In the genomic region with DNA sequence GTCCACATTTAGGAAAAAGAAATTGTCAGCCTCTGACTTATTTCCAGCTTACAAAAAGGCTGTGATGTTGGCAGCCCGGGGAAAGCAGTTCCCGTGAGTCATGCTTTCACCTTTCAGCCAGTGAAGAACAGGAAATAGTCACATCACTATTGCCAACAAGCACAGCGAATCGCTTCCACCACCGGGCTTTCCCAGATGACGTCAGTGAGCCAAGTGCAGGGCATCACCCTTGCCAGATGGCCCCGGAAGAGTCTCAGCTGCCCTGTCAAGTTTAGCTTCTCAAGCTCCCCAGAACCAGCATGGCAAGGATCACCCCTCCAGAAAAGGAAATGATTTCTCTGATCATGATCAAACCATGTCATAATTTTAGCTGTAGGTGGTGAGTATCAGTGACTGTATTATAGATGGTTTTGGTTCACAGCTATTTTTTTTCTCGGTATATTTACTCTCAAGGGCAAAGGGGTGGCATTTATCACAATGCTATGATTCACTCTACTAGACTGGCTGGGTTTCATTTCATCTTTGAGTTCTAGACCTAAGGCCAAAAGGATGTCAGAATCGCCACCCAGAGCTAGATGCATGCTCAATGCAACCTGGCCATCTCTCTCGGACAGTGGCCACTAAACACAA, we compare ENCODE assay signal across 8 cellular contexts. TPM values are rescaled to one million over a fixed set of nuclear protein-coding genes. Genes with fewer than 3 reads are reported as not detected.
DNase-seq lines count a peak whose midpoint lies in the region; ATAC-seq and TF ChIP-seq lines count a peak whose summit lies in the region.

No MANE protein-coding gene starts in this region.

- TF ChIP-seq CTCF in IMR-90 (conservative IDR thresholded peaks at IDR 0.05; ENCODE audit: low read depth, low read length) (no peak), retinal pigment epithelial cell (conservative IDR thresholded peaks at IDR 0.05; ENCODE audit: low read depth, low read length) (no peak)

- no peak overlapping the region for H3K23ac ChIP-seq in IMR-90 (ENCODE audit: low read depth, low read length)

- peak overlapping the region; percentile 71 for H2AFZ ChIP-seq in IMR-90 (replicated peaks; ENCODE audit: low read length, poor library complexity)

- H2BK20ac ChIP-seq in IMR-90 (ENCODE audit: low read depth, low read length) = 0 out of 2 replicates have a peak overlapping the region, but pooled peaks have one; percentile 1

- peak; percentile 85 for ATAC-seq in GM21515 (IDR thresholded peaks at IDR 0.05; ENCODE audit: unreplicated experiment)
- peak; percentile 86 for ATAC-seq in IMR-90 (ENCODE audit: low read depth)
- ATAC-seq in Right ventricle myocardium inferior = peak; percentile 82
- peak; percentile 90 for ATAC-seq in aorta (ENCODE audit: low FRiP score)

- H4K8ac ChIP-seq in IMR-90 (ENCODE audit: low read depth in 2 of 2, low read length in 2 of 2) = no peak overlapping the region; a peak in 1 of 4 replicates

- no peak overlapping the region for H3K18ac ChIP-seq in IMR-90 (ENCODE audit: low read depth, low read length)

- peak; percentile 93 for DNase-seq in DMS153 (lab: John Stamatoyannopoulos, UW)
- DNase-seq in IMR-90 = peak; percentile 99
- peak; percentile 29 for DNase-seq in SK-N-DZ (ENCODE audit: low spot score)
- peak; percentile 89 for DNase-seq in Right ventricle myocardium inferior (ENCODE audit: missing footprints)
- DNase-seq in retinal pigment epithelial cell (ENCODE audit: low read depth) = peak; percentile 94
- DNase-seq in aorta = peak; percentile 92 to 94

- H3K36me3 Mint-ChIP-seq in activated naive CD4-positive, alpha-beta T cell treated with anti-CD3 and anti-CD28 coated beads, Interleukin-2, amount 50 U/mL, for 24 hours = peaks cover 3% of the 10 kb centered on the region

- 0 out of 3 replicates have a peak overlapping the region, but pooled peaks have one; percentile 45 for H2BK15ac ChIP-seq in IMR-90 (ENCODE audit: low read depth, low read length)

- H3K4me2 ChIP-seq in IMR-90 (ENCODE audit: low read depth, low read length) = no peak overlapping the region

- peaks cover 7% of the 10 kb centered on the region for H3K9me3 Mint-ChIP-seq in activated naive CD4-positive, alpha-beta T cell treated with anti-CD3 and anti-CD28 coated beads, Interleukin-2, amount 50 U/mL, for 24 hours

- H3K36me3 ChIP-seq in IMR-90 (ENCODE audit: control insufficient read depth, insufficient read depth, low read length) = no peaks in the 10 kb centered on the region
- no peaks in the 10 kb centered on the region for H3K36me3 ChIP-seq in aorta (ENCODE audit: control insufficient read depth in 1 of 2, insufficient read depth in 2 of 2, low read length in 1 of 2)

- no peak for TF ChIP-seq RAD21 in IMR-90 (IDR thresholded peaks at IDR 0.05; ENCODE audit: low read length)

- H3K4me3 ChIP-seq in IMR-90 (ENCODE audit: insufficient read depth, low read depth, low read length) (no peak overlapping the region), retinal pigment epithelial cell (ENCODE audit: low read length) (no peak overlapping the region), aorta (ENCODE audit: low read length in 2 of 2) (no peak overlapping the region)

- H4K91ac ChIP-seq in IMR-90 (ENCODE audit: insufficient read depth, low read depth, low read length) = no peak overlapping the region

- H2BK5ac ChIP-seq in IMR-90 (ENCODE audit: low read depth, low read length, poor library complexity, severe bottlenecking) = no peak overlapping the region

- peak overlapping the region; percentile 76 for H3K4me3 Mint-ChIP-seq in activated naive CD4-positive, alpha-beta T cell treated with anti-CD3 and anti-CD28 coated beads, Interleukin-2, amount 50 U/mL, for 24 hours

- H2AK5ac ChIP-seq in IMR-90 (ENCODE audit: low read depth, low read length) = peak overlapping the region; percentile 76; the same call in 1 of the 2 replicates

- H2BK120ac ChIP-seq in IMR-90 (ENCODE audit: low read depth, low read length) = peak overlapping the region; percentile 8; the same call in 1 of the 2 replicates

- peak overlapping the region; percentile 31 for H2AK9ac ChIP-seq in IMR-90 (replicated peaks; ENCODE audit: low read depth, low read length, poor library complexity)

- no peaks in the 10 kb centered on the region for H3K79me1 ChIP-seq in IMR-90 (ENCODE audit: low read depth in 1 of 2, low read length in 2 of 2)

- no peaks in the 10 kb centered on the region for H3K9me3 ChIP-seq in IMR-90 (ENCODE audit: control insufficient read depth, insufficient read depth, low read length)
- no peaks in the 10 kb centered on the region for H3K9me3 ChIP-seq in aorta (ENCODE audit: control insufficient read depth, low read length)

- WGBS in IMR-90 (ENCODE audit: extremely low coverage in 2 of 2, insufficient read length in 1 of 2), 2 experiments = no CpG with 5 or more reads among the region's 10 CpGs
- 4 to 6% methylated on average over 10 of the region's 10 CpGs for whole genome bisulfite sequencing in aorta, 2 donors

- peak overlapping the region; percentile 16; the same call in 1 of the 2 replicates for H3K4ac ChIP-seq in IMR-90 (ENCODE audit: low read depth, low read length)

- H3K14ac ChIP-seq in IMR-90 (replicated peaks; ENCODE audit: low read depth, low read length) = no peak overlapping the region

- dilution Hi-C loops in IMR-90 (cut with HindIII; ENCODE audit: low sequenced_read_pairs, unreplicated experiment) = no loop called here

- H3K56ac ChIP-seq in IMR-90 (ENCODE audit: extremely low read depth, insufficient read depth, low read length) = no peak overlapping the region

- H4K20me1 ChIP-seq in IMR-90 (ENCODE audit: insufficient read depth, low read length) = no peaks in the 10 kb centered on the region

- peak; percentile 22; the same call in 1 of the 2 replicates for TF ChIP-seq POLR2A in IMR-90 (IDR thresholded peaks at IDR 0.05; ENCODE audit: low read depth, low read length)

- H3K27ac ChIP-seq in IMR-90 (ENCODE audit: insufficient read depth, low read length) (no peak overlapping the region), aorta (ENCODE audit: low read depth in 1 of 2, low read length in 2 of 2) (peak overlapping the region; percentile 57 to 92)

- BruUV-seq in IMR-90 (replicated peaks; lab: Mats Ljungman, UMichigan) = no TSS peak

- H3K27ac Mint-ChIP-seq in activated naive CD4-positive, alpha-beta T cell treated with anti-CD3 and anti-CD28 coated beads, Interleukin-2, amount 50 U/mL, for 24 hours = peak overlapping the region; percentile 95

- in situ Hi-C loops in IMR-90 (cut with MboI; ENCODE audit: low sequenced_read_pairs) = no loop called here

- CTCF ChIA-PET in IMR-90 (lab: Yijun Ruan, JAX) = interaction anchor here (0.9 kb wide), 1 partner anchor 97 kb away, joined by 3 read pairs; no protein-coding TSS in a partner anchor

- H3K27me3 Mint-ChIP-seq in activated naive CD4-positive, alpha-beta T cell treated with anti-CD3 and anti-CD28 coated beads, Interleukin-2, amount 50 U/mL, for 24 hours = no peaks in the 10 kb centered on the region

- H3K9me1 ChIP-seq in IMR-90 (ENCODE audit: insufficient read depth, low read length) = peaks cover 3% of the 10 kb centered on the region; the same call in 1 of the 2 replicates

- POLR2A ChIA-PET in IMR-90 (lab: Charles Lee; ENCODE audit: unreplicated experiment) = no interaction called here

- intact Hi-C loops in IMR-90 (cut with micrococcal nuclease) = no loop called here
- intact Hi-C loops in Right ventricle myocardium inferior (cut with DNase I) = no loop called here
- intact Hi-C loops in aorta (cut with DNase I) = loop anchor here (5.0 to 10.0 kb wide), 2 partner anchors 161 to 164 kb away; no protein-coding TSS in a partner anchor

- peaks cover 47% of the 10 kb centered on the region for H3K4me1 Mint-ChIP-seq in activated naive CD4-positive, alpha-beta T cell treated with anti-CD3 and anti-CD28 coated beads, Interleukin-2, amount 50 U/mL, for 24 hours

- H3K9ac ChIP-seq in IMR-90 (ENCODE audit: low read depth, low read length) = no peak overlapping the region

- H3K4me1 ChIP-seq in IMR-90 (ENCODE audit: control insufficient read depth, insufficient read depth, low read length) (peaks cover 4% of the 10 kb centered on the region), aorta (ENCODE audit: control insufficient read depth in 1 of 2, insufficient read depth in 2 of 2, low read length in 2 of 2) (peaks cover 0 to 6% of the 10 kb centered on the region in 2 donors)

- H4K5ac ChIP-seq in IMR-90 (ENCODE audit: low read depth, low read length) = no peak overlapping the region

- H3K27me3 ChIP-seq in IMR-90 (ENCODE audit: control insufficient read depth, insufficient read depth, low read length) (no peaks in the 10 kb centered on the region), aorta (ENCODE audit: control insufficient read depth in 1 of 2, insufficient read depth in 2 of 2, low read length in 1 of 2) (no peaks in the 10 kb centered on the region)

TF ChIP-seq in IMR-90, 13 proteins besides CTCF, POLR2A, EP300 and RAD21 (continues in another document):
- TF ChIP-seq CEBPB (IDR thresholded peaks at IDR 0.05; ENCODE audit: low read depth, low read length) (peak; percentile 65), RFX5 (IDR thresholded peaks at IDR 0.05; ENCODE audit: low read depth, low read length) (peak; percentile 53; the same call in 1 of the 2 replicates), CHD1 (IDR thresholded peaks at IDR 0.05; ENCODE audit: low read depth, low read length) (no peak), FOS (IDR thresholded peaks at IDR 0.05; ENCODE audit: low read depth, low read length) (peak; percentile 88), SMC3 (IDR thresholded peaks at IDR 0.05; ENCODE audit: low read depth, low read length) (no peak), MAZ (IDR thresholded peaks at IDR 0.05; ENCODE audit: borderline replicate concordance, low read depth, low read length) (no peak), NFE2L2 (IDR thresholded peaks at IDR 0.05; ENCODE audit: low read depth, low read length) (peak; percentile 72; the same call in 1 of the 2 replicates), MXI1 (IDR thresholded peaks at IDR 0.05; ENCODE audit: borderline replicate concordance, low read depth, low read length) (no peak)

RNA-seq across cellular contexts. Expression of a gene that starts 32.9 kb away (rescaled TPM):
- total RNA-seq in IMR-90 (2012; rRNA removed) (3.4 and 4.4 TPM in 2 replicates), Right ventricle myocardium inferior (2.0 TPM), aorta (10 to 100 TPM in 1 of 2 donors, 1 to 10 TPM in 1; 9.2 to 10.0 TPM)
- polyA plus RNA-seq in IMR-90 (2012; rRNA removed) (1.4 and 1.6 TPM in 2 replicates), aorta (10 to 100 TPM in 1 of 2 donors, 1 to 10 TPM in 1; 1.6 to 12.5 TPM)
- polyA plus RNA-seq in IMR-90 (2012; cell fraction: cytosol; rRNA removed) = 0.33 and 0.35 TPM in 2 replicates
- polyA plus RNA-seq in IMR-90 (2012; cell fraction: nucleus; rRNA removed; ENCODE audit: low replicate concordance) = 0.21 and 1.7 TPM in 2 replicates
- 11.9 and 12.0 TPM in 2 replicates for polyA plus RNA-seq in SK-N-DZ (2014; cell fraction: cytosol; rRNA removed)
- 7.5 and 8.6 TPM in 2 replicates for polyA plus RNA-seq in SK-N-DZ (2014; cell fraction: nucleus; rRNA removed)

Comparison
In these comparisons a context has a peak if more than half of its experiments do, and no peak if none do; other contexts are left out.
1. DNase-seq: peak in every context shown above with its lines; median percentile 99 in IMR-90; 94 in retinal pigment epithelial cell; 93 in DMS153; 93 in aorta; 89 in Right ventricle myocardium inferior; 29 in SK-N-DZ.
2. intact Hi-C loops: an anchor here in aorta (5.0 to 10.0 kb wide); none called in IMR-90 and Right ventricle myocardium inferior.